15 cellular contexts compared by ENCODE assay signal in genomic region chr1:51203874-51204245, GRCh38.
"Had no signal": no experiment of that assay in that cellular context is flagged by ENCODE, and none has a peak within 500 bp of the region (broad histone marks: within the 10 kb centered on the region; RNA-seq: fewer than 3 reads in every experiment).

No MANE protein-coding gene starts in this region.

- H3K27ac ChIP-seq: foreskin keratinocyte, hepatocyte, left ventricle myocardium inferior, lower lobe of right lung, stomach had no signal

- H3K4me2 ChIP-seq: hepatocyte had no signal

- H3K79me2 ChIP-seq: hepatocyte had no signal

- DNase-seq: dermis blood vessel endothelial cell; foreskin keratinocyte; kidney; left cardiac atrium; left ventricle myocardium inferior; lower lobe of right lung; natural killer cell; posterior cingulate gyrus; spleen; stimulated activated naive CD4-positive, alpha-beta T cell; stomach; substantia nigra; trophoblast cell had no signal

- H3K36me3 ChIP-seq: left ventricle myocardium inferior, lower lobe of right lung, spleen, stomach had no signal

- H2AFZ ChIP-seq: hepatocyte had no signal

- H3K4me1 ChIP-seq: foreskin keratinocyte, left ventricle myocardium inferior, lower lobe of right lung, spleen, stomach had no signal

- H3K27me3 ChIP-seq: foreskin keratinocyte, hepatocyte, spleen, stomach had no signal

- ATAC-seq: foreskin keratinocyte, left cardiac atrium, lower lobe of right lung, natural killer cell, sciatic nerve had no signal

- H3K4me3 ChIP-seq: hepatocyte, left ventricle myocardium inferior, lower lobe of right lung, spleen, stomach had no signal
